In genomic region chr10:15562116-15562515, GRCh38 we compare ENCODE assay signal across 24 cellular contexts.
"Had no signal": no experiment of that assay in that cellular context is flagged by ENCODE, and none has a peak within 500 bp of the region (broad histone marks: within the 10 kb centered on the region; RNA-seq: fewer than 3 reads in every experiment).

No MANE protein-coding gene starts in this region.

- ATAC-seq: effector memory CD8-positive, alpha-beta T cell; esophagus mucosa; foreskin keratinocyte; gastrocnemius medialis; gastroesophageal sphincter; heart left ventricle; heart right ventricle had no signal

- H3K4me3 Mint-ChIP-seq: dendritic cell treated with granulocyte-macrophage colony-stimulating factor and Interleukin-4, amounts not matched to agents 40 ng/mL and 50 ng/mL, for 4 days; effector memory CD8-positive, alpha-beta T cell; endodermal cell had no signal

- H3K27ac Mint-ChIP-seq: dendritic cell treated with granulocyte-macrophage colony-stimulating factor and Interleukin-4, amounts not matched to agents 40 ng/mL and 50 ng/mL, for 4 days; effector memory CD8-positive, alpha-beta T cell; endodermal cell had no signal

- H3K9me3 Mint-ChIP-seq: dendritic cell treated with granulocyte-macrophage colony-stimulating factor and Interleukin-4, amounts not matched to agents 40 ng/mL and 50 ng/mL, for 4 days; effector memory CD8-positive, alpha-beta T cell; endodermal cell had no signal

- H3K4me3 ChIP-seq: colonic mucosa, dorsolateral prefrontal cortex, esophagus muscularis mucosa, esophagus squamous epithelium, gastrocnemius medialis, gastroesophageal sphincter, heart left ventricle, heart right ventricle had no signal

- DNase-seq: colonic mucosa; cortex of kidney; dermis blood vessel endothelial cell; dorsolateral prefrontal cortex; effector CD4-positive, alpha-beta T cell; effector CD8-positive, alpha-beta T cell; effector memory CD4-positive, alpha-beta T cell; effector memory CD8-positive, alpha-beta T cell; endodermal cell; erythroblast; esophagus squamous epithelium; foreskin fibroblast; foreskin keratinocyte; foreskin melanocyte; gastrocnemius medialis; glutamatergic neuron; head of caudate nucleus; heart left ventricle; heart right ventricle had no signal

- H3K9me3 ChIP-seq: colonic mucosa, esophagus muscularis mucosa, esophagus squamous epithelium, gastrocnemius medialis, gastroesophageal sphincter, heart left ventricle, heart right ventricle had no signal

- H3K4me1 Mint-ChIP-seq: endodermal cell had no signal

- H3K27me3 Mint-ChIP-seq: dendritic cell treated with granulocyte-macrophage colony-stimulating factor and Interleukin-4, amounts not matched to agents 40 ng/mL and 50 ng/mL, for 4 days had no signal

- H3K27ac ChIP-seq: colonic mucosa, dorsolateral prefrontal cortex, epithelial cell of prostate, esophagus muscularis mucosa, esophagus squamous epithelium, foreskin keratinocyte, gastrocnemius medialis, gastroesophageal sphincter, heart left ventricle, heart right ventricle had no signal

- H3K36me3 ChIP-seq: colonic mucosa, esophagus muscularis mucosa, esophagus squamous epithelium, gastrocnemius medialis had no signal

- H3K4me1 ChIP-seq: colonic mucosa, esophagus muscularis mucosa, esophagus squamous epithelium, foreskin keratinocyte, gastrocnemius medialis, gastroesophageal sphincter, heart right ventricle had no signal

- H3K27me3 ChIP-seq: colonic mucosa, esophagus muscularis mucosa, esophagus squamous epithelium, foreskin keratinocyte, gastrocnemius medialis, gastroesophageal sphincter, heart left ventricle had no signal
